Comparison of ENCODE assay signal across 1 cellular context in genomic region chr16:1887711-1888354, GRCh38.
TF ChIP-seq lines count a peak whose summit lies in the region.

No MANE protein-coding gene starts in this region.

TF ChIP-seq in HepG2, 621 proteins besides CTCF, POLR2A, EP300 and RAD21:
- TF ChIP-seq ZNF354B (CRISPR knock-in tag; IDR thresholded peaks at IDR 0.05) = no peak
- TF ChIP-seq CEBPB (IDR thresholded peaks at IDR 0.05; ENCODE audit: borderline replicate concordance, low read depth, low read length) = peak; percentile 38; the same call in 1 of the 2 replicates
- peak; percentile 58; the same call in 1 of the 2 replicates for TF ChIP-seq ZBTB33 (CRISPR knock-in tag; IDR thresholded peaks at IDR 0.05)
